In genomic region chr5:25028994-25029393, GRCh38 we compare ENCODE assay signal across 19 cellular contexts.
DNase-seq lines count a peak whose midpoint lies in the region; ATAC-seq and TF ChIP-seq lines count a peak whose summit lies in the region.
"Had no signal": no experiment of that assay in that cellular context is flagged by ENCODE, and none has a peak within 500 bp of the region (broad histone marks: within the 10 kb centered on the region; RNA-seq: fewer than 3 reads in every experiment).

No MANE protein-coding gene starts in this region.

- H3K36me3 Mint-ChIP-seq in activated naive CD4-positive, alpha-beta T cell treated with anti-CD3 and anti-CD28 coated beads for 36 hours (ENCODE audit: low read depth), result no peaks in the 10 kb centered on the region
- H3K36me3 Mint-ChIP-seq: mesothelial cell of epicardium had no signal

- no peaks in the 10 kb centered on the region for H3K9me3 ChIP-seq in DND-41 (ENCODE audit: insufficient read depth, low read length, severe bottlenecking)
- H3K9me3 ChIP-seq: Caco-2, SJSA1 had no signal

- no peak overlapping the region for H3K4me3 Mint-ChIP-seq in activated naive CD4-positive, alpha-beta T cell treated with anti-CD3 and anti-CD28 coated beads for 36 hours
- H3K4me3 Mint-ChIP-seq: activated CD4-positive, alpha-beta T cell treated with anti-CD3 and anti-CD28 coated beads for 36 hours; mesothelial cell of epicardium had no signal

- no peak overlapping the region for H3K4me2 ChIP-seq in DND-41 (ENCODE audit: insufficient read depth, low read length)

- CTCF ChIA-PET in activated naive CD4-positive, alpha-beta T cell treated with anti-CD3 and anti-CD28 coated beads for 36 hours (lab: Charles Lee), result no interaction called here

- no peaks in the 10 kb centered on the region for H3K4me1 Mint-ChIP-seq in activated naive CD4-positive, alpha-beta T cell treated with anti-CD3 and anti-CD28 coated beads for 36 hours (ENCODE audit: low read depth)
- H3K4me1 Mint-ChIP-seq: activated CD4-positive, alpha-beta T cell treated with anti-CD3 and anti-CD28 coated beads for 36 hours; mesothelial cell of epicardium had no signal

- H3K27ac ChIP-seq in DND-41 (ENCODE audit: low read length), result no peak overlapping the region
- H3K27ac ChIP-seq: esophagus squamous epithelium, heart right ventricle, SJSA1 had no signal

- TF ChIP-seq CTCF in DND-41 (IDR thresholded peaks at IDR 0.05; ENCODE audit: borderline replicate concordance, extremely low read depth, low read length, poor library complexity, severe bottlenecking), result no peak

- H3K4me1 ChIP-seq in DND-41 (ENCODE audit: insufficient read depth, low read length), result no peaks in the 10 kb centered on the region
- H3K4me1 ChIP-seq: Caco-2, esophagus squamous epithelium, heart right ventricle, SJSA1 had no signal

- peak; percentile 18 for DNase-seq in A172 (ENCODE audit: low spot score)
- DNase-seq in DND-41, result peak; percentile 7
- DNase-seq in NCI-H446 treated with DMSO at 0.1 percent for 48 hours (lab: John Stamatoyannopoulos, UW), result peak; percentile 96
- peak; percentile 20 for DNase-seq in glomerular visceral epithelial cell (ENCODE audit: extremely low spot score)
- no peak for DNase-seq in GDM1 (lab: John Stamatoyannopoulos, UW)
- no peak for DNase-seq in DMS153 treated with DMSO at 0.1 percent for 48 hours (lab: John Stamatoyannopoulos, UW; ENCODE audit: unreplicated experiment)
- no peak for DNase-seq in activated naive CD4-positive, alpha-beta T cell treated with anti-CD3 and anti-CD28 coated beads for 36 hours
- DNase-seq: activated CD4-positive, alpha-beta T cell treated with anti-CD3 and anti-CD28 coated beads for 36 hours; activated CD8-positive, alpha-beta memory T cell treated with anti-CD3 and anti-CD28 coated beads, Interleukin-2, amount 50 U/mL, for 4 hours; activated naive CD4-positive, alpha-beta T cell; Caco-2; esophagus squamous epithelium; MM.1S; stimulated activated CD4-positive, alpha-beta T cell treated with anti-CD3 and anti-CD28 coated beads, Interleukin-2, amount 100 ng/mL, for 24 hours had no signal

- H3K4me3 ChIP-seq in DND-41 (ENCODE audit: low read depth in 1 of 2, low read length in 2 of 2), result no peak overlapping the region
- H3K4me3 ChIP-seq: esophagus squamous epithelium, heart right ventricle, SJSA1 had no signal

- H3K27ac Mint-ChIP-seq in activated naive CD4-positive, alpha-beta T cell treated with anti-CD3 and anti-CD28 coated beads for 36 hours, result no peak overlapping the region
- H3K27ac Mint-ChIP-seq: activated CD4-positive, alpha-beta T cell treated with anti-CD3 and anti-CD28 coated beads for 36 hours; mesothelial cell of epicardium had no signal

- ATAC-seq in DND-41 (ENCODE audit: insufficient read depth, low read depth) (no peak), GM18909 (IDR thresholded peaks at IDR 0.05; ENCODE audit: poor library complexity, unreplicated experiment) (no peak)
- ATAC-seq: activated CD4-positive, alpha-beta T cell treated with anti-CD3 and anti-CD28 coated beads for 36 hours; heart right ventricle; sciatic nerve had no signal

- intact Hi-C loops in activated naive CD4-positive, alpha-beta T cell treated with anti-CD3 and anti-CD28 coated beads for 36 hours (cut with micrococcal nuclease), result no loop called here

- H3K27me3 Mint-ChIP-seq in activated naive CD4-positive, alpha-beta T cell treated with anti-CD3 and anti-CD28 coated beads for 36 hours (ENCODE audit: low read depth), result no peaks in the 10 kb centered on the region
- H3K27me3 Mint-ChIP-seq: activated CD4-positive, alpha-beta T cell treated with anti-CD3 and anti-CD28 coated beads for 36 hours had no signal

- H3K9me3 Mint-ChIP-seq in activated naive CD4-positive, alpha-beta T cell treated with anti-CD3 and anti-CD28 coated beads for 36 hours, result peaks cover 10% of the 10 kb centered on the region

- no peak overlapping the region for H2AFZ ChIP-seq in DND-41 (ENCODE audit: low read depth, low read length)

- no peak overlapping the region for H3K9ac ChIP-seq in DND-41 (ENCODE audit: low read depth, low read length)

- no peaks in the 10 kb centered on the region for H3K36me3 ChIP-seq in DND-41 (ENCODE audit: insufficient read depth, low read length)
- H3K36me3 ChIP-seq: esophagus squamous epithelium, heart right ventricle, SJSA1 had no signal

- no peaks in the 10 kb centered on the region for H3K27me3 ChIP-seq in DND-41 (ENCODE audit: insufficient read depth, low read length, poor library complexity)
- H3K27me3 ChIP-seq: esophagus squamous epithelium, heart right ventricle, SJSA1 had no signal

- no peaks in the 10 kb centered on the region for H3K79me2 ChIP-seq in DND-41 (ENCODE audit: insufficient read depth, low read length)

- H4K20me1 ChIP-seq in DND-41 (ENCODE audit: insufficient read depth, low read length), result no peaks in the 10 kb centered on the region

Comparison
In these comparisons a context has a peak if more than half of its experiments do, and no peak if none do; other contexts are left out.
1. DNase-seq: peak in A172 (single experiment), DND-41 (single experiment), NCI-H446 treated with DMSO at 0.1 percent for 48 hours (single experiment) and glomerular visceral epithelial cell (single experiment); none in GDM1 (single experiment), DMS153 treated with DMSO at 0.1 percent for 48 hours (single experiment) and activated naive CD4-positive, alpha-beta T cell treated with anti-CD3 and anti-CD28 coated beads for 36 hours (single experiment).